In genomic region chr20:23152308-23152892, GRCh38 we compare ENCODE assay signal across 1 cellular context.
TF ChIP-seq lines count a peak whose summit lies in the region.

No MANE protein-coding gene starts in this region.

TF ChIP-seq in K562, 482 proteins besides CTCF, POLR2A, EP300 and RAD21 (continued from another document and continues in another):
- TF ChIP-seq NR4A1 (CRISPR knock-in tag; IDR thresholded peaks at IDR 0.05) (no peak), NR4A1 (tag; IDR thresholded peaks at IDR 0.05) (no peak; the same call in 1 of the 2 replicates), RBM22 (IDR thresholded peaks at IDR 0.05; ENCODE audit: low read depth, low read length, poor library complexity, severe bottlenecking) (no peak), ZFP91 (CRISPR knock-in tag; IDR thresholded peaks at IDR 0.05) (no peak), USF2 (CRISPR knock-in tag; IDR thresholded peaks at IDR 0.05) (no peak), CHD4 (IDR thresholded peaks at IDR 0.05; ENCODE audit: insufficient read depth, insufficient replicate concordance, low read depth, low read length, poor library complexity, severe bottlenecking) (no peak), FOSL1 (tag; conservative IDR thresholded peaks at IDR 0.05) (peak; percentile 70), DACH1 (IDR thresholded peaks at IDR 0.05; ENCODE audit: partially characterized antibody) (no peak), PKNOX1 (IDR thresholded peaks at IDR 0.05) (peak; percentile 93), NFATC3 (IDR thresholded peaks at IDR 0.05) (no peak), CUX1 (CRISPR knock-in tag; IDR thresholded peaks at IDR 0.05) (no peak; the same call in 1 of the 2 replicates), ZNF707 (CRISPR knock-in tag; conservative IDR thresholded peaks at IDR 0.05) (no peak), NELFE (IDR thresholded peaks at IDR 0.05; ENCODE audit: insufficient read depth, insufficient read length) (no peak), ZBTB17 (CRISPR knock-in tag; IDR thresholded peaks at IDR 0.05) (no peak), ZNF717 (CRISPR knock-in tag; IDR thresholded peaks at IDR 0.05) (no peak), ZBTB33 (CRISPR knock-in tag; IDR thresholded peaks at IDR 0.05) (no peak), KLF1 (tag; IDR thresholded peaks at IDR 0.05) (no peak), RBM14 (IDR thresholded peaks at IDR 0.05; ENCODE audit: borderline replicate concordance, insufficient read depth, low read depth, low read length) (no peak), SUPT5H (IDR thresholded peaks at IDR 0.05) (no peak), JUND (IDR thresholded peaks at IDR 0.05; ENCODE audit: borderline replicate concordance, low read depth, low read length) (peak; percentile 94), JUND (tag; IDR thresholded peaks at IDR 0.05; ENCODE audit: borderline replicate concordance, low read depth, low read length) (peak; percentile 86; the same call in 2 of the 3 replicates), ATF7 (IDR thresholded peaks at IDR 0.05) (peak; percentile 95), ARID4B (CRISPR knock-in tag; IDR thresholded peaks at IDR 0.05) (no peak), HSF4 (CRISPR knock-in tag; IDR thresholded peaks at IDR 0.05; ENCODE audit: borderline replicate concordance) (no peak), ZNF134 (CRISPR knock-in tag; conservative IDR thresholded peaks at IDR 0.05) (no peak), LARP7 (IDR thresholded peaks at IDR 0.05) (no peak), PML (IDR thresholded peaks at IDR 0.05; ENCODE audit: low read length) (peak; percentile 52), CBFA2T2 (conservative IDR thresholded peaks at IDR 0.05) (peak; percentile 82), SLC30A9 (CRISPR knock-in tag; IDR thresholded peaks at IDR 0.05) (no peak), ZNF668 (CRISPR knock-in tag; IDR thresholded peaks at IDR 0.05) (no peak), ZKSCAN3 (CRISPR knock-in tag; IDR thresholded peaks at IDR 0.05) (no peak), ZBTB43 (CRISPR knock-in tag; IDR thresholded peaks at IDR 0.05) (no peak), ELK1 (CRISPR knock-in tag; IDR thresholded peaks at IDR 0.05) (no peak), PYGO2 (tag; IDR thresholded peaks at IDR 0.05) (no peak), SMAD1 (IDR thresholded peaks at IDR 0.05; ENCODE audit: low read depth, low read length, partially characterized antibody) (peak; percentile 24), SRSF1 (IDR thresholded peaks at IDR 0.05; ENCODE audit: low read depth, low read length) (no peak), YY1 (IDR thresholded peaks at IDR 0.05; ENCODE audit: borderline replicate concordance in 1 of 3, control insufficient read depth in 1 of 3, extremely low read depth in 1 of 3, insufficient read depth in 3 of 3, insufficient read length in 1 of 3, insufficient replicate concordance in 2 of 3, low read depth in 1 of 3, low read length in 2 of 3) (peak in 2 of 3 experiments; percentile 16 to 84), SREBF2 (CRISPR knock-in tag; IDR thresholded peaks at IDR 0.05) (no peak), DNMT1 (IDR thresholded peaks at IDR 0.05) (no peak), ZBTB12 (CRISPR knock-in tag; IDR thresholded peaks at IDR 0.05) (no peak), JUNB (CRISPR knock-in tag; conservative IDR thresholded peaks at IDR 0.05) (no peak), ZNF41 (CRISPR knock-in tag; conservative IDR thresholded peaks at IDR 0.05) (no peak), ZFP1 (CRISPR knock-in tag; IDR thresholded peaks at IDR 0.05) (no peak), PTBP1 (IDR thresholded peaks at IDR 0.05; ENCODE audit: low read depth, low read length) (no peak), HBP1 (CRISPR knock-in tag; IDR thresholded peaks at IDR 0.05) (no peak)
